12 cellular contexts compared by ENCODE assay signal in the genomic region with DNA sequence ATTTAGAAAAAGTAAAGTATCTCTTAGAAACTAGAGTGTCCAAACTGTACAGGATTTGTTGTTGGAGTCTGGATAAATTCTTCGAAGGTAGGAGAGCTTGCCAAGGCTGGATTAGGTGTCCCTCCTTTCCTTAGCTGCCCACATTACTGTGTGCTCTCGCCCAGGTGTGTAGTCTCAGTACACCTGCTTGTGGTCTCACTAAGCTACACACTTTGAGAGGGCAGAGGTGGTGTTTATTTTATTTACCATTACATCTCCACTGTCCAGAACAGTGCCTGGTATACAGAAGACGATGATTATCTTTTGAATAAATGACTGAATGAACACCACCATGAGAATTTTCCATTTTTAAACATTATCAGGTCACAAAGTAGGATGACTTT. TPM values are rescaled to one million over a fixed set of nuclear protein-coding genes. Genes with fewer than 3 reads are reported as not detected.
"Had no signal": no experiment of that assay in that cellular context is flagged by ENCODE, and none has a peak within 500 bp of the region (broad histone marks: within the 10 kb centered on the region; RNA-seq: fewer than 3 reads in every experiment).

No MANE protein-coding gene starts in this region.

- H3K9me3 Mint-ChIP-seq: HFFc6 had no signal

- H3K27ac Mint-ChIP-seq: HFFc6 had no signal

- H2AFZ ChIP-seq: GM23248 had no signal

- H3K9me3 ChIP-seq: HAP-1 had no signal

- H3K36me3 Mint-ChIP-seq: IgD-negative memory B cell had no signal

- H3K4me3 Mint-ChIP-seq: HFFc6, IgD-negative memory B cell had no signal

- H3K36me3 ChIP-seq: HAP-1 had no signal

- H3K4me3 ChIP-seq: GM23248, HAP-1 had no signal

- H3K27ac ChIP-seq: GM23248, HL-60 had no signal

- DNase-seq: GM23248, GOT3, H7, HFFc6, KBM-7 had no signal

- FAIRE-seq: HepG2 had no signal

- ATAC-seq: HCT116, HepG2 had no signal

- H3K9ac ChIP-seq: GM23248 had no signal

RNA-seq across cellular contexts. Expression of a gene that starts 36.5 kb away (rescaled TPM):
- total RNA-seq: GM23248, H4, H7, HepG2, HFFc6, HT1080 had no signal
